In the genomic region with DNA sequence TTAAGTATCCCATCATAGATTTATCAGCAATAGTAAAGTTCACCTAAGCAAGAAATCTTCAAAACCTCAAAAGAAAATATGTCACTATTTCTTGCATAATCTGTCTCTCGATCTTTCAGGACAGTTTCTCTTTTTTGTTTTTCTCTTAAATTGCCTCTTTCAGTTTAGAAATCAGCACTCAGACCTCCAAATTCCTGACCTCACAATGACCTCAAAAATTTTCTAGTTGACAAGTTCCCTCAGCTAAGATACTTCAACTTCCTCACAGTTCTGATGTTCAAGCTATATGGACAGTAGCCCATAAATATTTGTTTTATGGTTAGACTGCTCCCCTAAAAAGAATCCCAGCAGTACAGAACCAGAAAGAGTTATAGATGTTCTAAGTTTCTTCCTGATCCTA, we compare ENCODE assay signal across 14 cellular contexts.
DNase-seq lines count a peak whose midpoint lies in the region; ATAC-seq and TF ChIP-seq lines count a peak whose summit lies in the region.
"Had no signal": no experiment of that assay in that cellular context is flagged by ENCODE, and none has a peak within 500 bp of the region (broad histone marks: within the 10 kb centered on the region; RNA-seq: fewer than 3 reads in every experiment).

No MANE protein-coding gene starts in this region.

- H3K4me3 ChIP-seq in KMS-11 (IDR thresholded peaks at IDR 0.05; ENCODE audit: insufficient read depth, low read depth, low read length), result no peak overlapping the region
- no peak overlapping the region for H3K4me3 ChIP-seq in choroid plexus epithelial cell (ENCODE audit: low read depth, low read length)

- peak; percentile 47 for ATAC-seq in GM21367 (IDR thresholded peaks at IDR 0.05; ENCODE audit: unreplicated experiment)
- ATAC-seq in effector memory CD8-positive, alpha-beta T cell (replicated peaks), result no peak
- ATAC-seq: natural killer cell treated with Interleukin-12 subunit alpha and Interleukin-12 subunit beta and Interleukin-15 and Interleukin-18, amount 100 ng/mL, for 72 hours had no signal

- no peaks in the 10 kb centered on the region for H3K27me3 Mint-ChIP-seq in effector memory CD8-positive, alpha-beta T cell
- H3K27me3 Mint-ChIP-seq: activated CD4-positive, alpha-beta T cell treated with anti-CD3 and anti-CD28 coated beads, Interleukin-2, amount 10 ng/mL, durations not matched to agents 7 days and 5 days; natural killer cell treated with Interleukin-12 subunit alpha and Interleukin-12 subunit beta and Interleukin-15 and Interleukin-18, amount 100 ng/mL, for 72 hours had no signal

- no peaks in the 10 kb centered on the region for H3K27me3 ChIP-seq in KMS-11 (ENCODE audit: insufficient read depth, low read depth)

- peak; percentile 4 for DNase-seq in GM03348 (ENCODE audit: low spot score)
- DNase-seq in choroid plexus epithelial cell (ENCODE audit: low read depth), result peak; percentile 66
- DNase-seq in GOT3 (lab: John Stamatoyannopoulos, UW), result no peak
- no peak for DNase-seq in effector memory CD8-positive, alpha-beta T cell
- DNase-seq in activated CD4-positive, alpha-beta T cell treated with anti-CD3 and anti-CD28 coated beads for 48 hours, result no peak
- DNase-seq in SW480 (ENCODE audit: low spot score), result no peak
- DNase-seq: activated CD4-positive, alpha-beta T cell treated with anti-CD3 and anti-CD28 coated beads, Interleukin-2, amount 10 ng/mL, durations not matched to agents 7 days and 5 days; activated naive CD4-positive, alpha-beta T cell treated with anti-CD3 and anti-CD28 coated beads, Interleukin-2, amount 50 U/mL, for 16 hours; Right ventricle myocardium superior; stimulated activated CD4-positive, alpha-beta T cell treated with anti-CD3 and anti-CD28 coated beads, Interleukin-15, amount 100 ng/mL, for 24 hours; stimulated activated naive CD4-positive, alpha-beta T cell had no signal

- H3K36me3 ChIP-seq in KMS-11 (ENCODE audit: insufficient read depth), result no peaks in the 10 kb centered on the region

- H3K9me3 Mint-ChIP-seq in effector memory CD8-positive, alpha-beta T cell, result no peaks in the 10 kb centered on the region
- H3K9me3 Mint-ChIP-seq: activated CD4-positive, alpha-beta T cell treated with anti-CD3 and anti-CD28 coated beads, Interleukin-2, amount 10 ng/mL, durations not matched to agents 7 days and 5 days; natural killer cell treated with Interleukin-12 subunit alpha and Interleukin-12 subunit beta and Interleukin-15 and Interleukin-18, amount 100 ng/mL, for 72 hours had no signal

- TF ChIP-seq CTCF in KMS-11 (conservative IDR thresholded peaks at IDR 0.05; ENCODE audit: low read depth, low read length), result no peak
- no peak for TF ChIP-seq CTCF in choroid plexus epithelial cell (conservative IDR thresholded peaks at IDR 0.05; ENCODE audit: low read depth, low read length)

- H4K20me1 ChIP-seq in KMS-11 (ENCODE audit: insufficient read depth), result no peaks in the 10 kb centered on the region

- H2AFZ ChIP-seq in KMS-11 (ENCODE audit: low read depth), result no peak overlapping the region

- H3K27ac ChIP-seq in KMS-11, result no peak overlapping the region

- H3K4me2 ChIP-seq in KMS-11, result peak overlapping the region; percentile 61

- H3K9ac ChIP-seq in KMS-11, result no peak overlapping the region

- no peaks in the 10 kb centered on the region for H3K4me1 Mint-ChIP-seq in effector memory CD8-positive, alpha-beta T cell (ENCODE audit: low read depth in 2 of 2)

- peaks cover 5% of the 10 kb centered on the region for H3K36me3 Mint-ChIP-seq in effector memory CD8-positive, alpha-beta T cell (ENCODE audit: insufficient read depth)
- H3K36me3 Mint-ChIP-seq: natural killer cell treated with Interleukin-12 subunit alpha and Interleukin-12 subunit beta and Interleukin-15 and Interleukin-18, amount 100 ng/mL, for 72 hours had no signal

- H3K27ac Mint-ChIP-seq in effector memory CD8-positive, alpha-beta T cell, result no peak overlapping the region
- H3K27ac Mint-ChIP-seq: activated CD4-positive, alpha-beta T cell treated with anti-CD3 and anti-CD28 coated beads, Interleukin-2, amount 10 ng/mL, durations not matched to agents 7 days and 5 days; natural killer cell treated with Interleukin-12 subunit alpha and Interleukin-12 subunit beta and Interleukin-15 and Interleukin-18, amount 100 ng/mL, for 72 hours had no signal

- no peak overlapping the region for H3K4me3 Mint-ChIP-seq in effector memory CD8-positive, alpha-beta T cell
- H3K4me3 Mint-ChIP-seq: activated CD4-positive, alpha-beta T cell treated with anti-CD3 and anti-CD28 coated beads, Interleukin-2, amount 10 ng/mL, durations not matched to agents 7 days and 5 days; natural killer cell treated with Interleukin-12 subunit alpha and Interleukin-12 subunit beta and Interleukin-15 and Interleukin-18, amount 100 ng/mL, for 72 hours had no signal

- H3K79me2 ChIP-seq in KMS-11 (ENCODE audit: insufficient read depth, low read depth), result no peaks in the 10 kb centered on the region

- H3K4me1 ChIP-seq in KMS-11 (ENCODE audit: low read depth, poor library complexity, severe bottlenecking), result peaks cover 32% of the 10 kb centered on the region

Comparison
In these comparisons a context has a peak if more than half of its experiments do, and no peak if none do; other contexts are left out.
1. DNase-seq: peak in GM03348 (single experiment) and choroid plexus epithelial cell (single experiment); none in GOT3 (single experiment), effector memory CD8-positive, alpha-beta T cell (0 of 3), activated CD4-positive, alpha-beta T cell treated with anti-CD3 and anti-CD28 coated beads for 48 hours (single experiment) and SW480 (single experiment).